Comparison of ENCODE assay signal across 1 cellular context in genomic region chr2:47631840-47632398, GRCh38.
TF ChIP-seq lines count a peak whose summit lies in the region.

No MANE protein-coding gene starts in this region.

TF ChIP-seq in HCT116, 20 proteins besides CTCF, POLR2A, EP300 and RAD21 (continued from another document):
- no peak for TF ChIP-seq ATF3 (IDR thresholded peaks at IDR 0.05)
